Comparison of ENCODE assay signal across 14 cellular contexts in genomic region chr5:136518814-136519213, GRCh38.
DNase-seq lines count a peak whose midpoint lies in the region; ATAC-seq, FAIRE-seq and TF ChIP-seq lines count a peak whose summit lies in the region.
"Had no signal": no experiment of that assay in that cellular context is flagged by ENCODE, and none has a peak within 500 bp of the region (broad histone marks: within the 10 kb centered on the region; RNA-seq: fewer than 3 reads in every experiment).

No MANE protein-coding gene starts in this region.

- no peak for FAIRE-seq in urothelium cell line (lab: Jason Lieb, UNC)
- FAIRE-seq in pancreas (lab: Jason Lieb, UNC), result no peak

- H3K27ac ChIP-seq in pancreas, result no peak overlapping the region

- intact Hi-C loops in pancreas (cut with DNase I), result no loop called here

- H3K4me1 ChIP-seq in pancreas, result no peaks in the 10 kb centered on the region

- H3K9me3 ChIP-seq in pancreas, result no peaks in the 10 kb centered on the region

- no peak overlapping the region for H3K4me3 ChIP-seq in kidney epithelial cell (ENCODE audit: low read depth, low read length)
- no peak overlapping the region for H3K4me3 ChIP-seq in pancreas

- TF ChIP-seq CTCF in kidney epithelial cell (IDR thresholded peaks at IDR 0.05; ENCODE audit: insufficient read depth, low read length, poor library complexity, severe bottlenecking) (no peak), pancreas (IDR thresholded peaks at IDR 0.05) (no peak)

- no peaks in the 10 kb centered on the region for H3K27me3 ChIP-seq in kidney epithelial cell (ENCODE audit: control insufficient read depth, insufficient read depth, low read length)
- H3K27me3 ChIP-seq in pancreas, result no peaks in the 10 kb centered on the region

- 74 to 86% methylated on average over 3 of the region's 3 CpGs for WGBS in pancreas, 2 donors

- DNase-seq in A172 (ENCODE audit: low spot score) (peak; percentile 66), NCI-H524 (lab: John Stamatoyannopoulos, UW) (peak; percentile 51 to 77), amniotic epithelial cell (ENCODE audit: low read depth) (peak; percentile 52), kidney epithelial cell (ENCODE audit: low read depth) (peak; percentile 28), urothelium cell line (ENCODE audit: low spot score) (no peak), pancreas (no peak)
- DNase-seq: 8988T; CD8-positive, alpha-beta T cell; NCI-H1417 treated with DMSO at 0.1 percent for 48 hours; NCI-H1930; NCI-H2171 had no signal

- no peak for ATAC-seq in GM19351 (IDR thresholded peaks at IDR 0.05; ENCODE audit: unreplicated experiment)
- no peak for ATAC-seq in HG02840 (IDR thresholded peaks at IDR 0.05; ENCODE audit: low FRiP score, unreplicated experiment)
- no peak for ATAC-seq in pancreas
- ATAC-seq: CD8-positive, alpha-beta T cell; HCT116 had no signal

- no peaks in the 10 kb centered on the region for H3K36me3 ChIP-seq in kidney epithelial cell (ENCODE audit: control insufficient read depth, insufficient read depth, low read length)
- H3K36me3 ChIP-seq in pancreas, result no peaks in the 10 kb centered on the region

Comparison
In these comparisons a context has a peak if more than half of its experiments do, and no peak if none do; other contexts are left out.
1. DNase-seq: peak in A172 (single experiment), NCI-H524 (2 of 2), amniotic epithelial cell (single experiment) and kidney epithelial cell (single experiment); none in urothelium cell line (single experiment) and pancreas (0 of 6).